ENCODE assay signal across 14 cellular contexts in the genomic region with DNA sequence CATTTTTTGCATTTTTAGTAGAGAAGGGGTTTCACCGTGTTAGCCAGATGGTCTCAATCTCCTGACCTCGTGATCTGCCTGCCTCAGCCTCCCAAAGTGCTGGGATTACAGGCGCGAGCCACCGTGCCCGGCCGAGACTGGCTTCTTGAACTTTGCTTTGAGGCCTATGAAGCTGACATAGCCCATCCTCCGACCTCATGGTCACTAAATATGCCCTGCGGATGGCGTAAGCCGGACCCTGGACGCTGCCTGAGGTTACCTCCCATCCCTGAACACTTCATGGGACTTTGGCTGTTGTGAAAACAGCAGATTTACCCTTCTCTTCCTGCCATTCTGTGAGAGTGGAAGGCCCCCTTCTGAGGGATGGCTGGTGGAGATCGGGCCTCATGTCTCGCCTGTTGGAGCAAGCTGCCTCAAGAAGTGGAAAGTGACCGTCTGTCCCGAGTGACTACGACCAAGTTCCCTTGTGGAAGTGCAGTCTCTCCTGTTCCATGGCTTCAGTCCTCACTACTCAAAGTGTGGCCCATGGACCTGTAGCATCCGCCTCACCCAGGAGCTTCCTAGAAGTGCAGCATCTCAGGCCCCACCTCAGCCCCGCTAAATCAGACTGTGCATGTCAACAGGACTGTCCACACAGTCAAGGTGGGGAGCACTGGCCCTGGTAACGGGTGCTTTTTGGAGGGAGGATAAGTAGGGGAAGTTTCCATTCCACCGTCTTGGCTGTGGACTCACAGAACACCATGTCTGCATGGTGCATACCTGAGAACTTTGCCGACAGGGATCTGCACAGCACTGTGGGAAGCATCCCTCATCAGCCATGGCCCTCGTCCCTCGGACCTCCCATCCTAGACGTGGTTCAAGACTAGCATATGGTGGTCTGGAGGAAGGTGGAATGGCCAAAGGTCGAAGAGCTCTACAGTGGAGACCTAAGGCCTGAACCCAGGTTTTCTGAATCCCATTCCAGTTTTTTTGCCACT.
DNase-seq lines count a peak whose midpoint lies in the region; ATAC-seq and TF ChIP-seq lines count a peak whose summit lies in the region.
"Had no signal": no experiment of that assay in that cellular context is flagged by ENCODE, and none has a peak within 500 bp of the region (broad histone marks: within the 10 kb centered on the region; RNA-seq: fewer than 3 reads in every experiment).

No MANE protein-coding gene starts in this region.

- H3K27me3 ChIP-seq in esophagus muscularis mucosa (peaks cover 0 to 5% (median 0%) of the 10 kb centered on the region in 4 donors), neuronal stem cell (ENCODE audit: control insufficient read depth in 3 of 3, insufficient read depth in 3 of 3, low read depth in 1 of 3, low read length in 3 of 3) (no peaks in the 10 kb centered on the region)

- H2BK5ac ChIP-seq in neuronal stem cell (ENCODE audit: low read length) = no peak overlapping the region

- WGBS in esophagus muscularis mucosa = 87% methylated on average over 15 of the region's 26 CpGs
- WGBS in neuronal stem cell (ENCODE audit: extremely low coverage in 2 of 2, insufficient read length in 2 of 2, insufficient replicate concordance in 1 of 2), 2 donors = no CpG with 5 or more reads among the region's 26 CpGs

- H3K9ac ChIP-seq in neuronal stem cell (ENCODE audit: low read depth, low read length, poor library complexity) = no peak overlapping the region

- no peaks in the 10 kb centered on the region for H3K79me1 ChIP-seq in neuronal stem cell (ENCODE audit: low read depth, low read length)

- peak overlapping the region; percentile 27 for H3K18ac ChIP-seq in neuronal stem cell (ENCODE audit: low read length)

- POLR2A ChIA-PET in activated CD4-positive, alpha-beta memory T cell treated with anti-CD3 and anti-CD28 coated beads, Interleukin-2, amount 10 ng/mL, durations not matched to agents 7 days and 5 days (lab: Charles Lee) = no interaction called here
- POLR2A ChIA-PET in activated CD4-positive, alpha-beta memory T cell treated with anti-CD3 and anti-CD28 coated beads for 36 hours (lab: Charles Lee) = no interaction called here

- no peak overlapping the region for H3K14ac ChIP-seq in neuronal stem cell (ENCODE audit: low read length)

- no peaks in the 10 kb centered on the region for H3K4me1 ChIP-seq in esophagus muscularis mucosa
- H3K4me1 ChIP-seq in neuronal stem cell (ENCODE audit: control insufficient read depth in 2 of 2, insufficient read depth in 1 of 2, low read depth in 1 of 2, low read length in 2 of 2) = peaks cover 0 to 16% of the 10 kb centered on the region in 2 donors

- TF ChIP-seq POLR2A in esophagus muscularis mucosa (IDR thresholded peaks at IDR 0.05; ENCODE audit: low read depth) = no peak

- no peaks in the 10 kb centered on the region for H3K36me3 Mint-ChIP-seq in activated CD4-positive, alpha-beta memory T cell treated with anti-CD3 and anti-CD28 coated beads, Interleukin-2, amount 10 ng/mL, durations not matched to agents 7 days and 5 days (ENCODE audit: low read depth)
- H3K36me3 Mint-ChIP-seq in activated CD4-positive, alpha-beta memory T cell treated with anti-CD3 and anti-CD28 coated beads for 36 hours = no peaks in the 10 kb centered on the region
- H3K36me3 Mint-ChIP-seq: CD14-positive monocyte; CD8-positive, alpha-beta T cell; IgD-negative memory B cell had no signal

- no peak overlapping the region for H3K4ac ChIP-seq in neuronal stem cell (ENCODE audit: low read length)

- H2AFZ ChIP-seq in neuronal stem cell (ENCODE audit: low read length) = no peak overlapping the region

- no peak overlapping the region for H3K4me3 ChIP-seq in esophagus muscularis mucosa
- no peak overlapping the region for H3K4me3 ChIP-seq in neuronal stem cell (ENCODE audit: low read length in 2 of 2)

- no peak overlapping the region for H2BK120ac ChIP-seq in neuronal stem cell (ENCODE audit: low read depth, low read length)

- no peak for TF ChIP-seq CTCF in esophagus muscularis mucosa (IDR thresholded peaks at IDR 0.05)

- peak overlapping the region; percentile 96 for H2BK12ac ChIP-seq in neuronal stem cell (ENCODE audit: low read length)

- H4K8ac ChIP-seq in neuronal stem cell (ENCODE audit: low read depth, low read length) = no peak overlapping the region

- H3K23ac ChIP-seq in neuronal stem cell (ENCODE audit: low read depth, low read length, poor library complexity) = no peak overlapping the region

- H3K36me3 ChIP-seq in esophagus muscularis mucosa (no peaks in the 10 kb centered on the region), neuronal stem cell (replicated peaks in 1 of 2; ENCODE audit: control insufficient read depth in 2 of 2, insufficient read depth in 2 of 2, low read length in 2 of 2) (no peaks in the 10 kb centered on the region)

- H3K4me2 ChIP-seq in neuronal stem cell (ENCODE audit: insufficient read depth, low read length, poor library complexity, severe bottlenecking) = no peak overlapping the region

- no peaks in the 10 kb centered on the region for H3K9me3 Mint-ChIP-seq in activated CD4-positive, alpha-beta memory T cell treated with anti-CD3 and anti-CD28 coated beads, Interleukin-2, amount 10 ng/mL, durations not matched to agents 7 days and 5 days
- peaks cover 2% of the 10 kb centered on the region for H3K9me3 Mint-ChIP-seq in activated CD4-positive, alpha-beta memory T cell treated with anti-CD3 and anti-CD28 coated beads for 36 hours
- H3K9me3 Mint-ChIP-seq: CD8-positive, alpha-beta T cell had no signal

- H3K27ac ChIP-seq in esophagus muscularis mucosa (replicated peaks in 1 of 4) (no peak overlapping the region), neuronal stem cell (replicated peaks; ENCODE audit: low read length) (no peak overlapping the region)
- H3K27ac ChIP-seq: 22Rv1 had no signal

- H3K9me3 ChIP-seq in esophagus muscularis mucosa (peaks cover 0 to 7% (median 2%) of the 10 kb centered on the region in 4 donors), neuronal stem cell (replicated peaks in 1 of 2; ENCODE audit: control insufficient read depth in 2 of 2, insufficient read depth in 1 of 2, low read depth in 1 of 2, low read length in 2 of 2) (peaks cover 0 to 3% of the 10 kb centered on the region in 2 donors)

- H2AK5ac ChIP-seq in neuronal stem cell (ENCODE audit: low read depth, low read length) = peak overlapping the region; percentile 56

- intact Hi-C loops in activated CD4-positive, alpha-beta memory T cell treated with anti-CD3 and anti-CD28 coated beads for 36 hours (cut with micrococcal nuclease) = no loop called here
- intact Hi-C loops in esophagus muscularis mucosa (cut with DNase I) = no loop called here

- H3K4me1 Mint-ChIP-seq in activated CD4-positive, alpha-beta memory T cell treated with anti-CD3 and anti-CD28 coated beads, Interleukin-2, amount 10 ng/mL, durations not matched to agents 7 days and 5 days = no peaks in the 10 kb centered on the region
- H3K4me1 Mint-ChIP-seq in activated CD4-positive, alpha-beta memory T cell treated with anti-CD3 and anti-CD28 coated beads for 36 hours (ENCODE audit: low read depth) = no peaks in the 10 kb centered on the region
- H3K4me1 Mint-ChIP-seq: CD14-positive monocyte, IgD-negative memory B cell had no signal

- no peak overlapping the region for H3K27ac Mint-ChIP-seq in activated CD4-positive, alpha-beta memory T cell treated with anti-CD3 and anti-CD28 coated beads, Interleukin-2, amount 10 ng/mL, durations not matched to agents 7 days and 5 days
- no peak overlapping the region for H3K27ac Mint-ChIP-seq in activated CD4-positive, alpha-beta memory T cell treated with anti-CD3 and anti-CD28 coated beads for 36 hours
- H3K27ac Mint-ChIP-seq: CD14-positive monocyte; CD8-positive, alpha-beta T cell; IgD-negative memory B cell had no signal

- DNase-seq in activated CD4-positive, alpha-beta memory T cell treated with anti-CD3 and anti-CD28 coated beads, Interleukin-2, amount 10 ng/mL, durations not matched to agents 7 days and 5 days = peak; percentile 7
- DNase-seq in activated CD4-positive, alpha-beta memory T cell treated with anti-CD3 and anti-CD28 coated beads for 36 hours = no peak
- peak; percentile 85 for DNase-seq in esophagus muscularis mucosa (ENCODE audit: extremely low spot score)
- no peak for DNase-seq in neuronal stem cell (ENCODE audit: low spot score)
- DNase-seq in effector CD8-positive, alpha-beta T cell (lab: John Stamatoyannopoulos, UW) = no peak
- DNase-seq: COR-L47, DND-41, GDM1 had no signal

- CTCF ChIA-PET in activated CD4-positive, alpha-beta memory T cell treated with anti-CD3 and anti-CD28 coated beads, Interleukin-2, amount 10 ng/mL, durations not matched to agents 7 days and 5 days (lab: Charles Lee) = no interaction called here
- CTCF ChIA-PET in activated CD4-positive, alpha-beta memory T cell treated with anti-CD3 and anti-CD28 coated beads for 36 hours (lab: Charles Lee) = interaction anchor here (0.6 kb wide), 1 partner anchor 62 kb away, joined by 3 read pairs; no protein-coding TSS in a partner anchor

- peak overlapping the region; percentile 18 for H2BK15ac ChIP-seq in neuronal stem cell (ENCODE audit: low read length)

- H3K27me3 Mint-ChIP-seq in activated CD4-positive, alpha-beta memory T cell treated with anti-CD3 and anti-CD28 coated beads, Interleukin-2, amount 10 ng/mL, durations not matched to agents 7 days and 5 days = no peaks in the 10 kb centered on the region
- no peaks in the 10 kb centered on the region for H3K27me3 Mint-ChIP-seq in activated CD4-positive, alpha-beta memory T cell treated with anti-CD3 and anti-CD28 coated beads for 36 hours

- H4K91ac ChIP-seq in neuronal stem cell (ENCODE audit: low read depth, low read length, poor library complexity) = no peak overlapping the region

- TF ChIP-seq EP300 in esophagus muscularis mucosa (IDR thresholded peaks at IDR 0.05) = no peak

- ATAC-seq in HG03460 (IDR thresholded peaks at IDR 0.05; ENCODE audit: unreplicated experiment) (no peak), GM19328 (IDR thresholded peaks at IDR 0.05; ENCODE audit: unreplicated experiment) (no peak)
- ATAC-seq: CD8-positive, alpha-beta T cell had no signal

- no peak overlapping the region for H3K4me3 Mint-ChIP-seq in activated CD4-positive, alpha-beta memory T cell treated with anti-CD3 and anti-CD28 coated beads, Interleukin-2, amount 10 ng/mL, durations not matched to agents 7 days and 5 days
- no peak overlapping the region for H3K4me3 Mint-ChIP-seq in activated CD4-positive, alpha-beta memory T cell treated with anti-CD3 and anti-CD28 coated beads for 36 hours
- H3K4me3 Mint-ChIP-seq: CD14-positive monocyte; CD8-positive, alpha-beta T cell; IgD-negative memory B cell had no signal

Comparison
In these comparisons a context has a peak if more than half of its experiments do, and no peak if none do; other contexts are left out.
1. DNase-seq: peak in activated CD4-positive, alpha-beta memory T cell treated with anti-CD3 and anti-CD28 coated beads, Interleukin-2, amount 10 ng/mL, durations not matched to agents 7 days and 5 days (single experiment) and esophagus muscularis mucosa (single experiment); none in activated CD4-positive, alpha-beta memory T cell treated with anti-CD3 and anti-CD28 coated beads for 36 hours (single experiment), neuronal stem cell (single experiment) and effector CD8-positive, alpha-beta T cell (single experiment).